8 cellular contexts compared by ENCODE assay signal in the genomic region with DNA sequence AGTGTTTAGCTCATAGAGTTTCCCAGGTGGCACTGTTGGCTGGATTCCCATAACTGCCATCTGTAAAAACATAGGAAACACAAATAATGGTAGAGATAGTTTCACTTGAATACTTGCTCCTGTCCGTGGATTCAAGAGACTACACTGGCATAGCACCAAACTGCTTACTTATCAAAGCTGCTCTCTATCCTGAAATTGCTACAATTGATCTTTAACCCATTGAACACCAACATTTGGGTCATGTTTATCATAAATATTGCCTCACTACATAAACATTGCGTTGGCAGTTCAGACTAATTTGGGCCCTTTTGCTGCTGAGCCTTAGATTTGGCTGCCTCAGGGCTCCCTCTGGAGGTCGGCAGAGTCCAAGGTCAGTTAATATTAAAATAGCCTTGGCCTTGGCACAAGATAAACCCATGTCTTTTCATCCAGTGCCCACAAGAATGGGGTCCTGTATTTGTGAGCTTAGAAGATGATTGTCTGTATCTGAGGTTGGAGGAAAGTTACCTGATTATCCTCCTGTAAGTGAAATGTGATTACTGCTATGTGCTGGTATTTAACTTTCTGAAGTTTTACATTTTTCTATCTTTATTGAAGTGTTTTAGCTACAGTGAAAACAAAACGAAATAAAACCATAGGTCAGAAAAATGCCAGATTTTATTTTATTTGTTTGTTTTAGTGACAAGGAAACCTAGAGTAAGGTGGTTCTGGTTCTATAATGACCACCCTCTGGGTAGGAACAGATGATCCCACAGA. TPM values are rescaled to one million over a fixed set of nuclear protein-coding genes. Genes with fewer than 3 reads are reported as not detected.
A peak's percentile ranks its signal among the peaks of the same experiment; 100 is the strongest.
DNase-seq lines count a peak whose midpoint lies in the region; ATAC-seq, FAIRE-seq and TF ChIP-seq lines count a peak whose summit lies in the region.

No MANE protein-coding gene starts in this region.

- dilution Hi-C loops in endothelial cell of umbilical vein (cut with MboI; ENCODE audit: extremely low pct_ligation_motif_present, low sequenced_read_pairs) = no loop called here

- H3K36me3 ChIP-seq in endothelial cell of umbilical vein (ENCODE audit: control insufficient read depth in 2 of 2, extremely low read depth in 1 of 2, insufficient read depth in 2 of 2, low read length in 2 of 2) (no peaks in the 10 kb centered on the region), suprapubic skin (no peaks in the 10 kb centered on the region)

- no peak overlapping the region for H3K9ac ChIP-seq in endothelial cell of umbilical vein (replicated peaks; ENCODE audit: extremely low read depth, insufficient read depth, low read length)

- peak; percentile 95 for FAIRE-seq in H54 (lab: Jason Lieb, UNC)
- peak; percentile 43 for FAIRE-seq in endothelial cell of umbilical vein (lab: Jason Lieb, UNC)

- peaks cover 6 to 9% of the 10 kb centered on the region in 2 experiments for H3K27me3 ChIP-seq in endothelial cell of umbilical vein (ENCODE audit: control insufficient read depth in 2 of 2, insufficient read depth in 2 of 2, low read length in 2 of 2)
- H3K27me3 ChIP-seq in suprapubic skin = no peaks in the 10 kb centered on the region

- no peak overlapping the region for H2AFZ ChIP-seq in endothelial cell of umbilical vein (ENCODE audit: low read depth, low read length)

- no peak overlapping the region for H3K4me2 ChIP-seq in endothelial cell of umbilical vein (ENCODE audit: insufficient read depth, low read length)

- H4K20me1 ChIP-seq in endothelial cell of umbilical vein (replicated peaks; ENCODE audit: control insufficient read depth, extremely low read depth, insufficient read depth, low read length) = no peaks in the 10 kb centered on the region

- H3K9me1 ChIP-seq in endothelial cell of umbilical vein (replicated peaks; ENCODE audit: control insufficient read depth, extremely low read depth, insufficient read depth, low read length) = no peaks in the 10 kb centered on the region

- H3K4me3 ChIP-seq in endothelial cell of umbilical vein (replicated peaks in 1 of 3; ENCODE audit: insufficient read depth in 1 of 3, low read depth in 1 of 3, low read length in 3 of 3) (no peak overlapping the region), suprapubic skin (no peak overlapping the region)

- H3K9me3 ChIP-seq in endothelial cell of umbilical vein (replicated peaks; ENCODE audit: control insufficient read depth, insufficient read depth, low read length) (no peaks in the 10 kb centered on the region), suprapubic skin (no peaks in the 10 kb centered on the region)

- WGBS in suprapubic skin = 39% methylated on average over 4 of the region's 4 CpGs

- POLR2A ChIA-PET in endothelial cell of umbilical vein (lab: Charles Lee) = no interaction called here

- no peak for TF ChIP-seq EP300 in suprapubic skin (IDR thresholded peaks at IDR 0.05)

- TF ChIP-seq CTCF in endothelial cell of umbilical vein (IDR thresholded peaks at IDR 0.05; ENCODE audit: extremely low read depth in 1 of 2, insufficient read depth in 1 of 2, low read depth in 1 of 2, low read length in 2 of 2) (peak; percentile 58 to 59), suprapubic skin (IDR thresholded peaks at IDR 0.05) (peak in 1 of 2 donors; percentile 49)

- no peak for TF ChIP-seq POLR2A in H54 (IDR thresholded peaks at IDR 0.05; ENCODE audit: low read depth, low read length)
- TF ChIP-seq POLR2A in endothelial cell of umbilical vein (IDR thresholded peaks at IDR 0.05; ENCODE audit: low read depth, low read length) = no peak
- TF ChIP-seq POLR2A in suprapubic skin (IDR thresholded peaks at IDR 0.05) = no peak

- no peaks in the 10 kb centered on the region for H3K79me2 ChIP-seq in endothelial cell of umbilical vein (ENCODE audit: control insufficient read depth, insufficient read depth, low read length)

- intact Hi-C loops in endothelial cell of umbilical vein (cut with micrococcal nuclease) = loop anchor here (1.0 to 10.0 kb wide), 5 partner anchors 40 to 388 kb away; no protein-coding TSS in a partner anchor

- no TSS peak for BruUV-seq in endothelial cell of umbilical vein (replicated peaks; lab: Mats Ljungman, UMichigan)

- ATAC-seq in SK-N-SH treated with all-trans-retinoic acid at 6 μM for 48 hours (peak; percentile 93), GM19455 (IDR thresholded peaks at IDR 0.05; ENCODE audit: unreplicated experiment) (no peak)

- H3K4me1 ChIP-seq in endothelial cell of umbilical vein (ENCODE audit: control insufficient read depth, extremely low read depth, insufficient read depth, low read length) (no peaks in the 10 kb centered on the region), suprapubic skin (peaks cover 23% of the 10 kb centered on the region)

- H3K27ac ChIP-seq in endothelial cell of umbilical vein (ENCODE audit: insufficient read depth, low read depth, low read length) = no peak overlapping the region
- no peak overlapping the region for H3K27ac ChIP-seq in suprapubic skin

- CTCF ChIA-PET in endothelial cell of umbilical vein (lab: Charles Lee) = interaction anchor here (0.7 to 3.3 kb wide), 8 partner anchors 9 to 226 kb away, joined by 3 to 50 read pairs (median 4); a partner anchor contains a TSS

- DNase-seq in ELF-1 (ENCODE audit: low read depth, low spot score) (peak; percentile 30), H54 (ENCODE audit: insufficient read length, low spot score) (peak; percentile 5), NCI-H1092 (lab: John Stamatoyannopoulos, UW) (peak; percentile 42), endothelial cell of umbilical vein (ENCODE audit: low read depth, low spot score) (peak; percentile 61), mucosa of gallbladder (ENCODE audit: low spot score) (peak; percentile 35), suprapubic skin (ENCODE audit: low spot score in 2 of 2) (no peak)

TF ChIP-seq in SK-N-SH treated with all-trans-retinoic acid at 6 μM for 48 hours, 23 proteins besides CTCF, POLR2A, EP300 and RAD21:
- TF ChIP-seq, protein P1, sequence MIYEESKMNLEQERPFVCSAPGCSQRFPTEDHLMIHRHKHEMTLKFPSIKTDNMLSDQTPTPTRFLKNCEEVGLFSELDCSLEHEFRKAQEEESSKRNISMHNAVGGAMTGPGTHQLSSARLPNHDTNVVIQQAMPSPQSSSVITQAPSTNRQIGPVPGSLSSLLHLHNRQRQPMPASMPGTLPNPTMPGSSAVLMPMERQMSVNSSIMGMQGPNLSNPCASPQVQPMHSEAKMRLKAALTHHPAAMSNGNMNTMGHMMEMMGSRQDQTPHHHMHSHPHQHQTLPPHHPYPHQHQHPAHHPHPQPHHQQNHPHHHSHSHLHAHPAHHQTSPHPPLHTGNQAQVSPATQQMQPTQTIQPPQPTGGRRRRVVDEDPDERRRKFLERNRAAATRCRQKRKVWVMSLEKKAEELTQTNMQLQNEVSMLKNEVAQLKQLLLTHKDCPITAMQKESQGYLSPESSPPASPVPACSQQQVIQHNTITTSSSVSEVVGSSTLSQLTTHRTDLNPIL (CRISPR knock-in tag; IDR thresholded peaks at IDR 0.05; ENCODE audit: low read depth) = no peak
- TF ChIP-seq PPARA (CRISPR knock-in tag; IDR thresholded peaks at IDR 0.05; ENCODE audit: borderline replicate concordance) = no peak
- TF ChIP-seq TCF4 (CRISPR knock-in tag; IDR thresholded peaks at IDR 0.05; ENCODE audit: borderline replicate concordance) = peak; percentile 46; the same call in 1 of the 2 replicates
- TF ChIP-seq ARNTL (CRISPR knock-in tag; IDR thresholded peaks at IDR 0.05; ENCODE audit: borderline replicate concordance, low read depth) = no peak
- no peak for TF ChIP-seq ZFP30 (CRISPR knock-in tag; IDR thresholded peaks at IDR 0.05)

TF ChIP-seq in endothelial cell of umbilical vein, 7 proteins besides CTCF, POLR2A, EP300 and RAD21:
- no peak for TF ChIP-seq MYC (IDR thresholded peaks at IDR 0.05; ENCODE audit: low read depth, low read length)
- TF ChIP-seq POLR2AphosphoS5 (IDR thresholded peaks at IDR 0.05; ENCODE audit: insufficient read depth, low read depth, low read length) = no peak
- no peak for TF ChIP-seq GATA2 (IDR thresholded peaks at IDR 0.05; ENCODE audit: insufficient read depth, insufficient read length, low read depth, low read length)
- TF ChIP-seq FOS (IDR thresholded peaks at IDR 0.05; ENCODE audit: borderline replicate concordance, insufficient read depth, low read length) = no peak
- no peak for TF ChIP-seq EZH2 (IDR thresholded peaks at IDR 0.05; ENCODE audit: borderline replicate concordance, low read depth, low read length, severe bottlenecking)
- TF ChIP-seq, protein P2, sequence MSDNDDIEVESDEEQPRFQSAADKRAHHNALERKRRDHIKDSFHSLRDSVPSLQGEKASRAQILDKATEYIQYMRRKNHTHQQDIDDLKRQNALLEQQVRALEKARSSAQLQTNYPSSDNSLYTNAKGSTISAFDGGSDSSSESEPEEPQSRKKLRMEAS (IDR thresholded peaks at IDR 0.05; ENCODE audit: insufficient read depth, insufficient read length) = no peak
- no peak for TF ChIP-seq JUN (IDR thresholded peaks at IDR 0.05; ENCODE audit: borderline replicate concordance, insufficient read depth, insufficient read length, low read depth)

RNA-seq across cellular contexts. Expression of a gene that starts 4.0 kb away (rescaled TPM):
- total RNA-seq in endothelial cell of umbilical vein (not detected in 2 replicates), mucosa of gallbladder (3.9 TPM), suprapubic skin (1 to 10 TPM in 3 of 4 donors, under 1 TPM in 1; 0.95 to 2.8 (median 1.5) TPM)
- polyA plus RNA-seq in endothelial cell of umbilical vein = not detected in 2 replicates
- not detected in 2 replicates for polyA plus RNA-seq in endothelial cell of umbilical vein (2011; cell fraction: cytosol; rRNA removed)
- polyA plus RNA-seq in endothelial cell of umbilical vein (2011; cell fraction: nucleus; rRNA removed) = not detected in 2 replicates
- polyA plus RNA-seq in endothelial cell of umbilical vein (2012) = not detected in 2 replicates
- not detected in 2 replicates for polyA minus RNA-seq in endothelial cell of umbilical vein
- not detected for polyA minus RNA-seq in endothelial cell of umbilical vein (2011; cell fraction: cytosol; rRNA and poly(A)+ RNA removed)
- not detected in 2 replicates for polyA minus RNA-seq in endothelial cell of umbilical vein (2011; cell fraction: nucleus; rRNA and poly(A)+ RNA removed)

Comparison
In these comparisons a context has a peak if more than half of its experiments do, and no peak if none do; other contexts are left out.
1. DNase-seq: peak in ELF-1 (single experiment), H54 (single experiment), NCI-H1092 (single experiment), endothelial cell of umbilical vein (single experiment) and mucosa of gallbladder (single experiment); none in suprapubic skin (0 of 2).